Comparison of ENCODE assay signal across 8 cellular contexts in the genomic region with DNA sequence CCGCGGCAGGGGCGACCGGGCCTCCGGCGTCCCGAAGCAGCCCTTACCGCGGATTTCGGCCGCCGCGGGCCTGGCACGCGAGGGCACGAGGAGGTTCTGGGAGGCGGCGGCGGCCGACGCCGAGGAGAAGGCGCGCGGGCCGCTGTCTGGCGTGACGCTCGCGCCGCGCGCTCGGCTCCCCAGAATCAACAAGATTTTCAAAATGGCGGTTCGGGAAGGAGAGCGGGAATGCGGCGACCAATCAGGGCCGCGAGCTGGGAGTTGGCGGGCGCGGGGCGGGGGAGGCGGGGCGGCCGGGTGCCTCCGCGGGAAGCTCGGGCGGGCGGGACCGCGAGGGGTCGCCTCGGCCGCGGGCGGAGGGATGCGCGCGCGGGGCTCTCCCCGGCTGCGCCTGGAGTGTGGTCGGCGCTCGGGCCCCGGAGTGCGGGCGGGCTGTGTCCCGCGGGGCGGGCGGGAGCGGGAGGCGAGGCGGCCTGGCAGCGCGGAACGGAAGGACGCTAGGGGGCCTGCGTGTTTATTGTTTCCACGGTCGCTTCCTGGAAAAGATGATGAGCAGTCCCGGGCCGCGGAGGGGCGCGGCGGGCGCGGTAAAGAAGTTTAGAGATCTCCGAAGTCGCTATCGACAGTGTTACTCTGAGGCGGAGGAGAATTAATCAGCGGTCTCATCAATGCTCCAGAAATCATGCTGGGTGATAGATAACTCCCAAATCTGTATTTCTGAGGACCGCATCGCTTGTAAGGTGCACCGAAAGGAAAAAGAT. TPM values are rescaled to one million over a fixed set of nuclear protein-coding genes. Genes with fewer than 3 reads are reported as not detected.
A peak's percentile ranks its signal among the peaks of the same experiment; 100 is the strongest.
DNase-seq lines count a peak whose midpoint lies in the region; ATAC-seq and TF ChIP-seq lines count a peak whose summit lies in the region.

A gene with protein sequence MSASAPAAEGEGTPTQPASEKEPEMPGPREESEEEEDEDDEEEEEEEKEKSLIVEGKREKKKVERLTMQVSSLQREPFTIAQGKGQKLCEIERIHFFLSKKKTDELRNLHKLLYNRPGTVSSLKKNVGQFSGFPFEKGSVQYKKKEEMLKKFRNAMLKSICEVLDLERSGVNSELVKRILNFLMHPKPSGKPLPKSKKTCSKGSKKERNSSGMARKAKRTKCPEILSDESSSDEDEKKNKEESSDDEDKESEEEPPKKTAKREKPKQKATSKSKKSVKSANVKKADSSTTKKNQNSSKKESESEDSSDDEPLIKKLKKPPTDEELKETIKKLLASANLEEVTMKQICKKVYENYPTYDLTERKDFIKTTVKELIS (minus strand): TSS at position 193 of the 761 bp plus-strand sequence. CDS start 543 bp downstream, outside the sequence.

- H3K79me2 ChIP-seq in DND-41 (ENCODE audit: insufficient read depth, low read length), result peaks cover 63% of the 10 kb centered on the region

- H3K4me1 Mint-ChIP-seq in naive thymus-derived CD8-positive, alpha-beta T cell, result peaks cover 22 to 51% (median 50%) of the 10 kb centered on the region in 4 donors
- H3K4me1 Mint-ChIP-seq in stimulated activated naive B cell treated with anti-CD40 and anti-IgM and Interleukin-4, amounts not matched to agents 10 μg/mL and 1 μg/mL and 100 μg/mL, for 72 hours, result peaks cover 34 to 51% of the 10 kb centered on the region in 2 donors

- H3K4me3 ChIP-seq in DND-41 (ENCODE audit: low read depth in 1 of 2, low read length in 2 of 2) (peak within 1 kb of the TSS; percentile 47 to 69), fibroblast of mammary gland (ENCODE audit: control insufficient read depth, low read depth, low read length) (peak within 1 kb of the TSS; percentile 92)

- H3K36me3 Mint-ChIP-seq in naive thymus-derived CD8-positive, alpha-beta T cell, result peaks cover 0 to 12% (median 4%) of the 10 kb centered on the region in 3 donors
- H3K36me3 Mint-ChIP-seq in stimulated activated naive B cell treated with anti-CD40 and anti-IgM and Interleukin-4, amounts not matched to agents 10 μg/mL and 1 μg/mL and 100 μg/mL, for 72 hours, result peaks cover 11 to 33% of the 10 kb centered on the region in 2 donors

- ATAC-seq in DND-41 (ENCODE audit: insufficient read depth, low read depth) (peak; percentile 69), GM21825 (IDR thresholded peaks at IDR 0.05; ENCODE audit: unreplicated experiment) (peak; percentile 37)
- peak; percentile 70 to 77 for ATAC-seq in naive thymus-derived CD8-positive, alpha-beta T cell
- peak; percentile 56 to 58 for ATAC-seq in stimulated activated naive B cell treated with anti-CD40 and anti-IgM and Interleukin-4, amounts not matched to agents 10 μg/mL and 1 μg/mL and 100 μg/mL, for 72 hours (replicated peaks)

- POLR2A ChIA-PET in naive thymus-derived CD8-positive, alpha-beta T cell (lab: Charles Lee), result interaction anchor here (0.8 to 2.1 kb wide), 2 partner anchors 101 to 122 kb away, joined by 3 to 8 read pairs; partner anchors contain the start of gene RNF144B

- peaks cover 39% of the 10 kb centered on the region for H4K20me1 ChIP-seq in DND-41 (ENCODE audit: insufficient read depth, low read length)

- H3K27me3 Mint-ChIP-seq in naive thymus-derived CD8-positive, alpha-beta T cell, result no peaks in the 10 kb centered on the region
- H3K27me3 Mint-ChIP-seq in stimulated activated naive B cell treated with anti-CD40 and anti-IgM and Interleukin-4, amounts not matched to agents 10 μg/mL and 1 μg/mL and 100 μg/mL, for 72 hours, result no peaks in the 10 kb centered on the region

- peak within 1 kb of the TSS; percentile 94 to 99 (median 96) for H3K4me3 Mint-ChIP-seq in naive thymus-derived CD8-positive, alpha-beta T cell
- H3K4me3 Mint-ChIP-seq in stimulated activated naive B cell treated with anti-CD40 and anti-IgM and Interleukin-4, amounts not matched to agents 10 μg/mL and 1 μg/mL and 100 μg/mL, for 72 hours, result peak within 1 kb of the TSS; percentile 95 to 98

- H3K9me3 ChIP-seq in DND-41 (ENCODE audit: insufficient read depth, low read length, severe bottlenecking), result peaks cover 11% of the 10 kb centered on the region

- peak within 1 kb of the TSS; percentile 90 for H3K9ac ChIP-seq in DND-41 (ENCODE audit: low read depth, low read length)

- H3K4me1 ChIP-seq in DND-41 (ENCODE audit: insufficient read depth, low read length), result peaks cover 64% of the 10 kb centered on the region

- no peaks in the 10 kb centered on the region for H3K27me3 ChIP-seq in DND-41 (ENCODE audit: insufficient read depth, low read length, poor library complexity)

- peak within 1 kb of the TSS; percentile 89 to 99 (median 98) for H3K27ac Mint-ChIP-seq in naive thymus-derived CD8-positive, alpha-beta T cell
- H3K27ac Mint-ChIP-seq in stimulated activated naive B cell treated with anti-CD40 and anti-IgM and Interleukin-4, amounts not matched to agents 10 μg/mL and 1 μg/mL and 100 μg/mL, for 72 hours, result peak within 1 kb of the TSS; percentile 98

- DNase-seq in DND-41, result peak; percentile 88
- DNase-seq in LHCN-M2 (ENCODE audit: low read depth), result peak; percentile 83
- DNase-seq in RPMI7951 (ENCODE audit: low read depth), result peak; percentile 83
- peak; percentile 53 to 74 for DNase-seq in activated T-helper 1 cell treated with anti-CD3 and anti-CD28 coated beads, Interleukin-2, amount 50 U/mL, for 16 hours (ENCODE audit: low read depth in 1 of 2, low spot score in 1 of 2)
- DNase-seq in fibroblast of mammary gland (ENCODE audit: low read depth), result peak; percentile 76
- DNase-seq in naive thymus-derived CD8-positive, alpha-beta T cell, result peak; percentile 71 to 90 (median 78)
- DNase-seq in stimulated activated naive B cell treated with anti-CD40 and anti-IgM and Interleukin-4, amounts not matched to agents 10 μg/mL and 1 μg/mL and 100 μg/mL, for 72 hours, result peak; percentile 73

- peaks cover 48% of the 10 kb centered on the region for H3K36me3 ChIP-seq in DND-41 (ENCODE audit: insufficient read depth, low read length)

- H2AFZ ChIP-seq in DND-41 (ENCODE audit: low read depth, low read length), result peak within 1 kb of the TSS; percentile 85

- TF ChIP-seq CTCF in DND-41 (IDR thresholded peaks at IDR 0.05; ENCODE audit: borderline replicate concordance, extremely low read depth, low read length, poor library complexity, severe bottlenecking) (peak; percentile 52), fibroblast of mammary gland (conservative IDR thresholded peaks at IDR 0.05; ENCODE audit: control insufficient read depth, insufficient read depth, low read depth, low read length) (peak; percentile 25)

- H3K9me3 Mint-ChIP-seq in naive thymus-derived CD8-positive, alpha-beta T cell, result no peaks in the 10 kb centered on the region
- peaks cover 0 to 3% of the 10 kb centered on the region in 2 donors for H3K9me3 Mint-ChIP-seq in stimulated activated naive B cell treated with anti-CD40 and anti-IgM and Interleukin-4, amounts not matched to agents 10 μg/mL and 1 μg/mL and 100 μg/mL, for 72 hours

- H3K4me2 ChIP-seq in DND-41 (ENCODE audit: insufficient read depth, low read length), result peak within 1 kb of the TSS; percentile 73

- peak within 1 kb of the TSS; percentile 94 for H3K27ac ChIP-seq in DND-41 (ENCODE audit: low read length)

RNA-seq across cellular contexts. Expression of the gene that starts here (rescaled TPM):
- 160 and 173 TPM in 2 replicates for total RNA-seq in LHCN-M2 (2014; rRNA removed)
- 66.1 TPM for polyA plus RNA-seq in LHCN-M2 (2012)
- total RNA-seq in RPMI7951 (2014; rRNA removed; shearing (Covaris generic)), result 190 and 227 TPM in 2 replicates
- 100 to 1,000 TPM in 1 of 2 experiments, 10 to 100 TPM in 1; 97.6 to 103 TPM for total RNA-seq in naive thymus-derived CD8-positive, alpha-beta T cell
- polyA plus RNA-seq in naive thymus-derived CD8-positive, alpha-beta T cell, result 10 to 100 TPM; 44.4 to 55.8 (median 55.5) TPM

Comparison
In these comparisons a context has a peak if more than half of its experiments do, and no peak if none do; other contexts are left out.
1. Peak in every context shown above with its lines: DNase-seq, ATAC-seq, H3K4me3 ChIP-seq and H3K27ac ChIP-seq.